Comparison of ENCODE assay signal across 25 cellular contexts in genomic region chr15:99029358-99029871, GRCh38. TPM values are rescaled to one million over a fixed set of nuclear protein-coding genes. Genes with fewer than 3 reads are reported as not detected.
DNase-seq lines count a peak whose midpoint lies in the region; ATAC-seq, FAIRE-seq and TF ChIP-seq lines count a peak whose summit lies in the region.
"Had no signal": no experiment of that assay in that cellular context is flagged by ENCODE, and none has a peak within 500 bp of the region (broad histone marks: within the 10 kb centered on the region; RNA-seq: fewer than 3 reads in every experiment).

No MANE protein-coding gene starts in this region.

- no peaks in the 10 kb centered on the region; a peak in 1 of 7 replicates for H3K4me1 ChIP-seq in H1 (replicated peaks in 1 of 4; ENCODE audit: control insufficient read depth in 3 of 4, insufficient read depth in 4 of 4, low read length in 3 of 4)
- H3K4me1 ChIP-seq in psoas muscle: peaks cover 19% of the 10 kb centered on the region
- H3K4me1 ChIP-seq: BLaER1 treated with 17β-estradiol and CSF1 and Interleukin-3, amounts not matched to agents 10 nM and 100 nM; neural progenitor cell; tibial nerve had no signal

- no peaks in the 10 kb centered on the region for H3K79me2 ChIP-seq in H1 (ENCODE audit: control insufficient read depth in 1 of 2, insufficient read depth in 2 of 2, low read length in 2 of 2)

- H3K4me1 Mint-ChIP-seq in activated CD8-positive, alpha-beta memory T cell treated with anti-CD3 and anti-CD28 coated beads, Interleukin-2, amount 10 ng/mL, durations not matched to agents 7 days and 5 days: no peaks in the 10 kb centered on the region
- H3K4me1 Mint-ChIP-seq: neural progenitor cell, T-cell had no signal

- no peak overlapping the region for H3K4me3 Mint-ChIP-seq in activated CD8-positive, alpha-beta memory T cell treated with anti-CD3 and anti-CD28 coated beads, Interleukin-2, amount 10 ng/mL, durations not matched to agents 7 days and 5 days
- H3K4me3 Mint-ChIP-seq: mesothelial cell of epicardium, neural progenitor cell, T-cell had no signal

- H3K23ac ChIP-seq in H1 (ENCODE audit: insufficient read length): no peak overlapping the region

- intact Hi-C loops in psoas muscle (cut with DNase I): no loop called here

- no peak overlapping the region for H2BK15ac ChIP-seq in H1 (ENCODE audit: low read length)

- H3K27ac ChIP-seq in H1 (ENCODE audit: low read depth, low read length): no peak overlapping the region
- H3K27ac ChIP-seq in psoas muscle: peak overlapping the region; percentile 74
- H3K27ac ChIP-seq: BLaER1 treated with 17β-estradiol and CSF1 and Interleukin-3, amounts not matched to agents 10 nM and 100 nM; heart right ventricle; neural progenitor cell; tibial nerve had no signal

- H3K36me3 ChIP-seq in H1 (ENCODE audit: control insufficient read depth in 2 of 4, insufficient read depth in 4 of 4, low read length in 3 of 4) (no peaks in the 10 kb centered on the region), psoas muscle (ENCODE audit: insufficient read depth in 1 of 2, low read depth in 1 of 2) (no peaks in the 10 kb centered on the region)
- H3K36me3 ChIP-seq: heart right ventricle, neural progenitor cell had no signal

- H3K9me3 Mint-ChIP-seq in activated CD8-positive, alpha-beta memory T cell treated with anti-CD3 and anti-CD28 coated beads, Interleukin-2, amount 10 ng/mL, durations not matched to agents 7 days and 5 days (ENCODE audit: low read depth): no peaks in the 10 kb centered on the region

- WGBS in H1 (ENCODE audit: extremely low coverage in 1 of 2, insufficient coverage in 1 of 2, insufficient read length in 1 of 2, insufficient replicate concordance in 2 of 2, low coverage in 1 of 2, low lambda C conversion rate in 2 of 2, missing lambda C conversion rate in 1 of 2), 2 experiments: 84% methylated on average over 13 of the region's 13 CpGs; no CpG with 5 or more reads in 1 of the 2 experiments
- 33 to 41% (median 36%) methylated on average over 13 of the region's 13 CpGs for WGBS in psoas muscle, 3 donors

- H4K8ac ChIP-seq in H1 (ENCODE audit: extremely low read depth, insufficient read depth, low read length): no peak overlapping the region; the same call in 1 of the 2 replicates

- H2BK12ac ChIP-seq in H1 (ENCODE audit: low read depth, low read length): no peak overlapping the region

- no peak overlapping the region for H3K27ac Mint-ChIP-seq in activated CD8-positive, alpha-beta memory T cell treated with anti-CD3 and anti-CD28 coated beads, Interleukin-2, amount 10 ng/mL, durations not matched to agents 7 days and 5 days
- H3K27ac Mint-ChIP-seq: mesothelial cell of epicardium, neural progenitor cell, T-cell had no signal

- no peak overlapping the region for H2BK5ac ChIP-seq in H1 (ENCODE audit: low read depth, low read length)

- no peak overlapping the region for H3K4me2 ChIP-seq in H1 (ENCODE audit: insufficient read depth in 1 of 2, low read depth in 2 of 2, low read length in 2 of 2)
- H3K4me2 ChIP-seq: BLaER1 treated with 17β-estradiol and CSF1 and Interleukin-3, amounts not matched to agents 10 nM and 100 nM; neural progenitor cell had no signal

- TF ChIP-seq POLR2A in H1 (IDR thresholded peaks at IDR 0.05; ENCODE audit: control extremely low read depth in 1 of 2, low read depth in 2 of 2, low read length in 2 of 2): no peak

- TF ChIP-seq EP300 in H1 (IDR thresholded peaks at IDR 0.05; ENCODE audit: borderline replicate concordance in 1 of 2, low read depth in 2 of 2, low read length in 2 of 2): no peak

- no peak overlapping the region for H2BK120ac ChIP-seq in H1 (replicated peaks; ENCODE audit: low read depth, low read length)

- peaks cover 4% of the 10 kb centered on the region for H3K27me3 Mint-ChIP-seq in activated CD8-positive, alpha-beta memory T cell treated with anti-CD3 and anti-CD28 coated beads, Interleukin-2, amount 10 ng/mL, durations not matched to agents 7 days and 5 days

- H3K9me3 ChIP-seq in H1 (ENCODE audit: insufficient read depth in 2 of 2, low read depth in 1 of 2, low read length in 1 of 2) (no peaks in the 10 kb centered on the region; a peak in 1 of 4 replicates), psoas muscle (no peaks in the 10 kb centered on the region)

- TF ChIP-seq CTCF in H1 (IDR thresholded peaks at IDR 0.05; ENCODE audit: control extremely low read depth in 1 of 3, insufficient read depth in 1 of 3, low read depth in 1 of 3, low read length in 3 of 3) (no peak), psoas muscle (IDR thresholded peaks at IDR 0.05) (no peak)

- H2AK5ac ChIP-seq in H1 (ENCODE audit: low read depth, low read length): peak overlapping the region; percentile 65; the same call in 1 of the 2 replicates

- peak; percentile 85 to 92 (median 92) for ATAC-seq in psoas muscle
- no peak for ATAC-seq in activated CD8-positive, alpha-beta memory T cell treated with anti-CD3 and anti-CD28 coated beads, Interleukin-2, amount 10 ng/mL, durations not matched to agents 7 days and 5 days
- ATAC-seq: T-cell had no signal

- no peak overlapping the region for H2AFZ ChIP-seq in H1 (ENCODE audit: low read length)
- H2AFZ ChIP-seq: neural progenitor cell had no signal

- no peak overlapping the region for H3K14ac ChIP-seq in H1 (ENCODE audit: insufficient read length)

- H3K23me2 ChIP-seq in H1 (ENCODE audit: low read depth, low read length): no peaks in the 10 kb centered on the region

- H3K4me3 ChIP-seq in H1 (ENCODE audit: extremely low read depth in 1 of 4, insufficient read depth in 2 of 4, low read depth in 3 of 4, low read length in 4 of 4) (no peak overlapping the region), psoas muscle (peak overlapping the region; percentile 41)
- H3K4me3 ChIP-seq: BLaER1 treated with 17β-estradiol and CSF1 and Interleukin-3, amounts not matched to agents 10 nM and 100 nM; heart right ventricle; neural progenitor cell; tibial nerve had no signal

- H4K5ac ChIP-seq in H1 (ENCODE audit: insufficient read length, low read depth, low read length): no peak overlapping the region

- no peak overlapping the region for H2BK20ac ChIP-seq in H1 (ENCODE audit: low read length)

- H3K27me3 ChIP-seq in H1 (replicated peaks in 1 of 4; ENCODE audit: control insufficient read depth in 3 of 4, extremely low read depth in 1 of 4, insufficient read depth in 3 of 4, low read length in 3 of 4) (no peaks in the 10 kb centered on the region), psoas muscle (ENCODE audit: insufficient read depth in 3 of 3, low read length in 2 of 3) (no peaks in the 10 kb centered on the region)
- H3K27me3 ChIP-seq: BLaER1 treated with 17β-estradiol and CSF1 and Interleukin-3, amounts not matched to agents 10 nM and 100 nM; neural progenitor cell had no signal

- POLR2A ChIA-PET in H1 (lab: Charles Lee; ENCODE audit: partially characterized antibody): interaction anchor here (0.6 kb wide), 1 partner anchor 857 kb away, joined by 4 read pairs; no protein-coding TSS in a partner anchor

- H4K20me1 ChIP-seq in H1 (replicated peaks in 1 of 2; ENCODE audit: control insufficient read depth in 1 of 2, insufficient read depth in 2 of 2, low read length in 2 of 2): no peaks in the 10 kb centered on the region
- H4K20me1 ChIP-seq: BLaER1 treated with 17β-estradiol and CSF1 and Interleukin-3, amounts not matched to agents 10 nM and 100 nM had no signal

- no peak for FAIRE-seq in H1 (lab: Jason Lieb, UNC)

- H3K4ac ChIP-seq in H1 (replicated peaks; ENCODE audit: insufficient read length, low read depth, low read length): no peak overlapping the region

- TF ChIP-seq RAD21 in H1 (IDR thresholded peaks at IDR 0.05 in 1 of 2, conservative IDR thresholded peaks at IDR 0.05 in 1 of 2; ENCODE audit: low read depth in 2 of 2, low read length in 2 of 2): no peak

- H3K79me1 ChIP-seq in H1 (ENCODE audit: low read depth, low read length): no peaks in the 10 kb centered on the region

- no peak overlapping the region for H4K91ac ChIP-seq in H1 (replicated peaks; ENCODE audit: insufficient read length, low read length)

- DNase-seq in NCI-H2171 treated with DMSO at 0.1 percent for 48 hours (lab: John Stamatoyannopoulos, UW) (peak; percentile 9), NCI-H2171 (lab: John Stamatoyannopoulos, UW) (no peak), NCI-H748 (lab: John Stamatoyannopoulos, UW; ENCODE audit: unreplicated experiment) (peak; percentile 44), H1 (ENCODE audit: low read depth in 1 of 2, low spot score in 2 of 2) (no peak), psoas muscle (peak; percentile 35 to 84), T-helper 9 cell (no peak), midbrain (lab: John Stamatoyannopoulos, UW) (no peak)
- DNase-seq in activated CD8-positive, alpha-beta memory T cell treated with anti-CD3 and anti-CD28 coated beads, Interleukin-2, amount 10 ng/mL, durations not matched to agents 7 days and 5 days: no peak
- DNase-seq: anterior cingulate cortex; cerebellar nuclear complex; DMS153; effector memory CD4-positive, alpha-beta T cell; heart right ventricle; NCI-H1694 treated with DMSO at 0.1 percent for 48 hours; RPMI8226; stimulated activated naive CD4-positive, alpha-beta T cell treated with Interleukin-2 at 50 U/mL for 16 hours; T-cell had no signal

- no peak overlapping the region for H3K56ac ChIP-seq in H1 (replicated peaks; ENCODE audit: insufficient read length, low read depth, low read length)

- H3K9ac ChIP-seq in H1 (replicated peaks in 1 of 4; ENCODE audit: extremely low read depth in 1 of 4, low read depth in 3 of 4, low read length in 3 of 4): no peak overlapping the region
- H3K9ac ChIP-seq: BLaER1 treated with 17β-estradiol and CSF1 and Interleukin-3, amounts not matched to agents 10 nM and 100 nM; neural progenitor cell had no signal

- H3K18ac ChIP-seq in H1 (ENCODE audit: extremely low read depth, low read length): no peak overlapping the region

- CTCF ChIA-PET in H1 (lab: Charles Lee; ENCODE audit: partially characterized antibody): interaction anchor here (0.9 to 2.6 kb wide), 5 partner anchors 11 to 148 kb away, joined by 3 to 8 read pairs (median 4); partner anchors contain the start of gene PGPEP1L
- CTCF ChIA-PET in activated CD8-positive, alpha-beta memory T cell treated with anti-CD3 and anti-CD28 coated beads, Interleukin-2, amount 10 ng/mL, durations not matched to agents 7 days and 5 days (lab: Charles Lee): interaction anchor here (1.2 kb wide), 1 partner anchor 149 kb away, joined by 3 read pairs; no protein-coding TSS in a partner anchor

- H3K36me3 Mint-ChIP-seq in activated CD8-positive, alpha-beta memory T cell treated with anti-CD3 and anti-CD28 coated beads, Interleukin-2, amount 10 ng/mL, durations not matched to agents 7 days and 5 days: no peaks in the 10 kb centered on the region
- H3K36me3 Mint-ChIP-seq: neural progenitor cell had no signal

RNA-seq across cellular contexts. Expression of gene PGPEP1L, which starts 21.8 kb away (rescaled TPM):
- total RNA-seq in H1 (2021; fragmentation: NEBNext Ultra II Directional; extraction: Animal tissue kit (Norgen Biotek cat#: 25700)): 0.22 TPM in 1 of 2 replicates, not detected in the other
- polyA plus RNA-seq in H1 (2011; rRNA removed) (0.14 and 0.17 TPM in 2 replicates), psoas muscle (10 to 100 TPM in 2 of 3 donors, 1 to 10 TPM in 1; 3.8 to 16.9 (median 12.4) TPM)
- polyA plus RNA-seq in H1 (2011; cell fraction: cytosol; rRNA removed): 0.10 TPM
- 0.37 TPM for polyA plus RNA-seq in H1 (2011; cell fraction: nucleus; rRNA removed)
- 0.18 TPM in 1 of 4 replicates, not detected in the others for polyA plus RNA-seq in H1 (2012, experiment 1 of 2)
- polyA plus RNA-seq in H1 (2012, experiment 2 of 2): not detected
- not detected for polyA plus RNA-seq in H1 (2013, experiment 1 of 2)
- polyA plus RNA-seq in H1 (2013, experiment 2 of 2): 0.04 TPM
- polyA minus RNA-seq in H1 (2011; rRNA and poly(A)+ RNA removed): 0.38 TPM in 1 of 2 replicates, not detected in the other
- polyA minus RNA-seq in H1 (2011; cell fraction: cytosol; rRNA and poly(A)+ RNA removed): not detected
- not detected for polyA minus RNA-seq in H1 (2011; cell fraction: nucleus; rRNA and poly(A)+ RNA removed)
- 1 to 10 TPM; 4.6 to 8.5 (median 6.7) TPM for total RNA-seq in psoas muscle
- total RNA-seq in activated CD8-positive, alpha-beta memory T cell treated with anti-CD3 and anti-CD28 coated beads, Interleukin-2, amount 10 ng/mL, durations not matched to agents 7 days and 5 days: not detected
- total RNA-seq: A172, fibroblast of lung, mesothelial cell of epicardium, NCI-H460, renal cortical epithelial cell, T-cell, tibial nerve had no signal
- polyA plus RNA-seq: fibroblast of lung had no signal

Comparison
In these comparisons a context has a peak if more than half of its experiments do, and no peak if none do; other contexts are left out.
1. DNase-seq: peak in NCI-H2171 treated with DMSO at 0.1 percent for 48 hours (single experiment), NCI-H748 (single experiment) and psoas muscle (2 of 2); none in NCI-H2171 (single experiment), H1 (0 of 2), activated CD8-positive, alpha-beta memory T cell treated with anti-CD3 and anti-CD28 coated beads, Interleukin-2, amount 10 ng/mL, durations not matched to agents 7 days and 5 days (single experiment), T-helper 9 cell (single experiment) and midbrain (single experiment).